Comparison of ENCODE assay signal across 1 cellular context in genomic region chr2:193935114-193935513, GRCh38.
TF ChIP-seq lines count a peak whose summit lies in the region.

No MANE protein-coding gene starts in this region.

TF ChIP-seq in GM23338, 12 proteins besides CTCF, POLR2A, EP300 and RAD21 (continued from another document):
- no peak for TF ChIP-seq ZNF462 (CRISPR knock-in tag; IDR thresholded peaks at IDR 0.05)
- TF ChIP-seq ZNF331 (CRISPR knock-in tag; IDR thresholded peaks at IDR 0.05; ENCODE audit: low read depth): no peak
- no peak for TF ChIP-seq ETS1 (IDR thresholded peaks at IDR 0.05)
- no peak for TF ChIP-seq CREB1 (CRISPR knock-in tag; IDR thresholded peaks at IDR 0.05; ENCODE audit: low read depth)
- no peak for TF ChIP-seq POLR2AphosphoS5 (IDR thresholded peaks at IDR 0.05; ENCODE audit: low read depth)
- TF ChIP-seq EZH2 (IDR thresholded peaks at IDR 0.05; ENCODE audit: low read depth, unreplicated experiment): no peak
- TF ChIP-seq NANOG (IDR thresholded peaks at IDR 0.05; ENCODE audit: borderline replicate concordance): no peak
- no peak for TF ChIP-seq STAT1 (IDR thresholded peaks at IDR 0.05; ENCODE audit: unreplicated experiment)
- no peak for TF ChIP-seq REST (IDR thresholded peaks at IDR 0.05; ENCODE audit: unreplicated experiment)
- no peak for TF ChIP-seq JUNB (IDR thresholded peaks at IDR 0.05; ENCODE audit: unreplicated experiment)
- TF ChIP-seq ZNF114 (CRISPR knock-in tag; IDR thresholded peaks at IDR 0.05): no peak
TF ChIP-seq in GM23338: peak in this region for 0.
